ENCODE assay signal across 8 cellular contexts in the genomic region with DNA sequence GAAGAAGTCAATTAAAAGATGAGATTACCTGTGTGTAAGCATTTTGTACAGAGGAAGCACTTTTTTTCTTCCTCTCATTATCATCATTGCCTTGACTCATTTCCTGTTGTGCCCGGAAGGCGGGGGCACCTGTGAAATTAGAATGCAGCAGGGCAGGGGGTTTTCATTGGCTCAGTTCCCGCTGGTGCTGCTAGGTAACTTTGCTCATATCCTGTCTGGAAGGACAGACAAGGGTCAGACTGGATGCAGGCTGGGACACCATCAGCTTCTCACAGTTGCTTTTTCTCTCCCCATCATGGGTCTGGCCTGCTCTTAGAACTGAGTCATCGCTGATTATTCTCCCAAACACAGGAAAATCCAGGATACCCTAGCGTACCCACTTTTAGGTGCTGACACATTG.
DNase-seq lines count a peak whose midpoint lies in the region; ATAC-seq and TF ChIP-seq lines count a peak whose summit lies in the region.

No MANE protein-coding gene starts in this region.

- CTCF ChIA-PET in T-cell (lab: Charles Lee), result interaction anchor here in 1 of 2 donors (0.5 kb wide), 1 partner anchor 249 kb away, joined by 6 read pairs; no protein-coding TSS in a partner anchor

- DNase-seq in T-cell (peak in 31 of 34 experiments; percentile 2 to 51 (median 17)), erythroblast (lab: John Stamatoyannopoulos, UW) (no peak), lower leg skin (ENCODE audit: low spot score in 2 of 2) (no peak), NCI-H187 treated with DMSO at 0.1 percent for 48 hours (lab: John Stamatoyannopoulos, UW) (no peak), psoas muscle (no peak)
- peak; percentile 25 for DNase-seq in activated naive CD8-positive, alpha-beta T cell treated with anti-CD3 and anti-CD28 coated beads, Interleukin-2, amount 50 U/mL, for 16 hours (ENCODE audit: low read depth, low spot score)
- peak; percentile 32 to 59 for DNase-seq in stimulated activated CD4-positive, alpha-beta T cell treated with anti-CD3 and anti-CD28 coated beads, Interleukin-15, amount 100 ng/mL, for 48 hours (ENCODE audit: low read depth in 2 of 2)

- no peak overlapping the region for H3K4me3 Mint-ChIP-seq in T-cell

- WGBS in lower leg skin, 2 donors, result 60 to 63% methylated on average over 5 of the region's 5 CpGs
- WGBS in psoas muscle, 3 donors, result 69 to 73% (median 70%) methylated on average over 5 of the region's 5 CpGs

- H3K27ac ChIP-seq in psoas muscle, result no peak overlapping the region

- H3K36me3 Mint-ChIP-seq in T-cell, result no peaks in the 10 kb centered on the region

- ATAC-seq in GM19025 (IDR thresholded peaks at IDR 0.05; ENCODE audit: low read depth, unreplicated experiment) (peak; percentile 68), T-cell (replicated peaks in 1 of 4) (peak; percentile 34 to 81 (median 72)), psoas muscle (no peak)

- H3K27me3 ChIP-seq in psoas muscle (ENCODE audit: insufficient read depth in 3 of 3, low read length in 2 of 3), result peaks cover 0 to 3% (median 0%) of the 10 kb centered on the region in 3 donors

- H3K27me3 Mint-ChIP-seq in T-cell, result peaks cover 7 to 14% of the 10 kb centered on the region in 2 donors

- peak overlapping the region; percentile 70 to 77 for H3K27ac Mint-ChIP-seq in T-cell

- no peaks in the 10 kb centered on the region for H3K4me1 ChIP-seq in psoas muscle

- H3K9me3 Mint-ChIP-seq in T-cell, result no peaks in the 10 kb centered on the region

- H3K36me3 ChIP-seq in psoas muscle (ENCODE audit: insufficient read depth in 1 of 2, low read depth in 1 of 2), result no peaks in the 10 kb centered on the region

- no peaks in the 10 kb centered on the region for H3K9me3 ChIP-seq in psoas muscle

- POLR2A ChIA-PET in T-cell (lab: Charles Lee), result interaction anchor here in 1 of 2 donors (0.6 to 0.9 kb wide), 2 partner anchors 16 to 194 kb away, joined by 6 read pairs; no protein-coding TSS in a partner anchor

- no peak overlapping the region for H3K4me3 ChIP-seq in lower leg skin (ENCODE audit: low read depth, poor library complexity, severe bottlenecking)
- H3K4me3 ChIP-seq in psoas muscle, result no peak overlapping the region

- intact Hi-C loops in lower leg skin (cut with DNase I; ENCODE audit: low total_unique reads), result no loop called here
- intact Hi-C loops in psoas muscle (cut with DNase I), result loop anchor here (5.0 to 10.0 kb wide), 2 partner anchors 318 to 639 kb away; partner anchors contain the start of gene SAMD5 (in 1 of the 2)

- H3K4me1 Mint-ChIP-seq in T-cell, result peaks cover 7 to 16% (median 13%) of the 10 kb centered on the region in 3 donors

- TF ChIP-seq POLR2A in erythroblast (IDR thresholded peaks at IDR 0.05; ENCODE audit: low read length) (no peak), lower leg skin (IDR thresholded peaks at IDR 0.05) (no peak)

- TF ChIP-seq CTCF in lower leg skin (IDR thresholded peaks at IDR 0.05) (no peak), psoas muscle (IDR thresholded peaks at IDR 0.05) (no peak)

Comparison
In these comparisons a context has a peak if more than half of its experiments do, and no peak if none do; other contexts are left out.
1. ATAC-seq: peak in GM19025 (single experiment) and T-cell (4 of 4); none in psoas muscle (0 of 4).
2. DNase-seq: peak in T-cell (31 of 34), activated naive CD8-positive, alpha-beta T cell treated with anti-CD3 and anti-CD28 coated beads, Interleukin-2, amount 50 U/mL, for 16 hours (single experiment) and stimulated activated CD4-positive, alpha-beta T cell treated with anti-CD3 and anti-CD28 coated beads, Interleukin-15, amount 100 ng/mL, for 48 hours (2 of 2); none in erythroblast (0 of 2), lower leg skin (0 of 2), NCI-H187 treated with DMSO at 0.1 percent for 48 hours (single experiment) and psoas muscle (0 of 2).